ENCODE assay signal across 8 cellular contexts in genomic region chr6:73388433-73388799, GRCh38. TPM values are rescaled to one million over a fixed set of nuclear protein-coding genes. Genes with fewer than 3 reads are reported as not detected.
A peak's percentile ranks its signal among the peaks of the same experiment; 100 is the strongest.
DNase-seq lines count a peak whose midpoint lies in the region; ATAC-seq and TF ChIP-seq lines count a peak whose summit lies in the region.

No MANE protein-coding gene starts in this region.

- TF ChIP-seq POLR2A in NB4 (IDR thresholded peaks at IDR 0.05; ENCODE audit: extremely low read depth, insufficient read length) (no peak), esophagus squamous epithelium (IDR thresholded peaks at IDR 0.05) (no peak)

- intact Hi-C loops in esophagus squamous epithelium (cut with DNase I) = no loop called here

- DNase-seq in NB4 (ENCODE audit: low read depth) = no peak
- DNase-seq in esophagus squamous epithelium (lab: John Stamatoyannopoulos, UW) = no peak
- DNase-seq in retinal pigment epithelial cell (ENCODE audit: low read depth) = no peak
- no peak for DNase-seq in NCI-H1105 treated with DMSO at 0.1 percent for 48 hours (lab: John Stamatoyannopoulos, UW)
- no peak for DNase-seq in GM10266 (ENCODE audit: extremely low spot score)
- no peak for DNase-seq in activated CD4-positive, alpha-beta T cell treated with anti-CD3 and anti-CD28 coated beads for 4 hours

- peaks cover 0 to 3% (median 0%) of the 10 kb centered on the region in 11 experiments; a peak in 2 of 22 replicates for H3K36me3 ChIP-seq in BLaER1 treated with 17β-estradiol and CSF1 and Interleukin-3, amounts not matched to agents 10 nM and 100 nM
- H3K36me3 ChIP-seq in esophagus squamous epithelium = no peaks in the 10 kb centered on the region

- peak overlapping the region in 1 of 11 experiments; percentile 55; a peak in 2 of 22 replicates for H3K27ac ChIP-seq in BLaER1 treated with 17β-estradiol and CSF1 and Interleukin-3, amounts not matched to agents 10 nM and 100 nM
- H3K27ac ChIP-seq in esophagus squamous epithelium = peak overlapping the region; percentile 21 to 73 (median 57)

- peak overlapping the region; percentile 74 to 91 (median 84) for H3K4me2 ChIP-seq in BLaER1 treated with 17β-estradiol and CSF1 and Interleukin-3, amounts not matched to agents 10 nM and 100 nM

- no peaks in the 10 kb centered on the region for H4K20me1 ChIP-seq in BLaER1 treated with 17β-estradiol and CSF1 and Interleukin-3, amounts not matched to agents 10 nM and 100 nM

- 24 to 27% methylated on average over 4 of the region's 4 CpGs for WGBS in esophagus squamous epithelium, 2 donors

- ATAC-seq in GM21529 (IDR thresholded peaks at IDR 0.05; ENCODE audit: unreplicated experiment) = peak; percentile 24

- no peaks in the 10 kb centered on the region for H3K9me3 ChIP-seq in BLaER1 treated with 17β-estradiol and CSF1 and Interleukin-3, amounts not matched to agents 10 nM and 100 nM (replicated peaks in 1 of 11)
- no peaks in the 10 kb centered on the region for H3K9me3 ChIP-seq in esophagus squamous epithelium

- H3K27me3 ChIP-seq in BLaER1 treated with 17β-estradiol and CSF1 and Interleukin-3, amounts not matched to agents 10 nM and 100 nM = peaks cover 5 to 29% (median 27%) of the 10 kb centered on the region in 11 experiments; a peak in 20 of 22 replicates
- H3K27me3 ChIP-seq in esophagus squamous epithelium = no peaks in the 10 kb centered on the region

- H3K4me3 ChIP-seq in BLaER1 treated with 17β-estradiol and CSF1 and Interleukin-3, amounts not matched to agents 10 nM and 100 nM = peak overlapping the region; percentile 48 to 67 (median 53); a peak in 18 of 20 replicates
- H3K4me3 ChIP-seq in NB4 (ENCODE audit: low read depth, low read length) (peak overlapping the region; percentile 62), esophagus squamous epithelium (peak overlapping the region; percentile 39 to 67 (median 54)), retinal pigment epithelial cell (ENCODE audit: low read length) (peak overlapping the region; percentile 67)

- H3K9ac ChIP-seq in BLaER1 treated with 17β-estradiol and CSF1 and Interleukin-3, amounts not matched to agents 10 nM and 100 nM = peak overlapping the region in 8 of 11 experiments; percentile 51 to 66 (median 61); a peak in 13 of 22 replicates

- H3K4me1 ChIP-seq in BLaER1 treated with 17β-estradiol and CSF1 and Interleukin-3, amounts not matched to agents 10 nM and 100 nM = peaks cover 0 to 13% (median 9%) of the 10 kb centered on the region in 10 experiments; a peak in 11 of 20 replicates
- peaks cover 0 to 13% (median 2%) of the 10 kb centered on the region in 3 donors for H3K4me1 ChIP-seq in esophagus squamous epithelium

- TF ChIP-seq CTCF in NB4 (IDR thresholded peaks at IDR 0.05; ENCODE audit: low read depth, low read length) (no peak), esophagus squamous epithelium (IDR thresholded peaks at IDR 0.05) (no peak), retinal pigment epithelial cell (conservative IDR thresholded peaks at IDR 0.05; ENCODE audit: low read depth, low read length) (no peak), GM10266 (IDR thresholded peaks at IDR 0.05; ENCODE audit: control insufficient read depth, insufficient read depth, low read depth, missing control alignments) (no peak)

RNA-seq across cellular contexts. Expression of gene DDX43, which starts 6.2 kb away (rescaled TPM):
- total RNA-seq in esophagus squamous epithelium = 1 to 10 TPM in 2 of 4 donors, under 1 TPM in 1, not detected in 1; 0.11 to 3.4 (median 1.5) TPM

RNA-seq across cellular contexts. Expression of gene OOEP, which starts 18.7 kb away (rescaled TPM):
- total RNA-seq in esophagus squamous epithelium = under 1 TPM in 1 of 4 donors, not detected in 3; 0.35 TPM

RNA-seq across cellular contexts. Expression of gene KHDC3L, which starts 26.0 kb away (rescaled TPM):
- not detected for total RNA-seq in esophagus squamous epithelium

RNA-seq across cellular contexts. Expression of gene DPPA5, which starts 34.3 kb away (rescaled TPM):
- total RNA-seq in esophagus squamous epithelium = not detected
